12 cellular contexts compared by ENCODE assay signal in genomic region chrX:69137911-69138310, GRCh38. TPM values are rescaled to one million over a fixed set of nuclear protein-coding genes. Genes with fewer than 3 reads are reported as not detected.
DNase-seq lines count a peak whose midpoint lies in the region; ATAC-seq and TF ChIP-seq lines count a peak whose summit lies in the region.
"Had no signal": no experiment of that assay in that cellular context is flagged by ENCODE, and none has a peak within 500 bp of the region (broad histone marks: within the 10 kb centered on the region; RNA-seq: fewer than 3 reads in every experiment).

No MANE protein-coding gene starts in this region.

- H3K27me3 ChIP-seq in neuron (ENCODE audit: insufficient read depth, low read length) (no peaks in the 10 kb centered on the region), tibial nerve (peaks cover 0 to 32% of the 10 kb centered on the region in 2 donors)

- peak; percentile 14 for DNase-seq in RPMI7951 (ENCODE audit: low read depth)
- peak; percentile 26 for DNase-seq in fibroblast of mammary gland (ENCODE audit: low read depth)
- DNase-seq in tibial nerve (ENCODE audit: low spot score in 2 of 2) = no peak
- DNase-seq in HUDEP-2 (lab: John Stamatoyannopoulos, UW; ENCODE audit: unreplicated experiment in 76 of 76) = no peak
- DNase-seq in NCI-H82 (lab: John Stamatoyannopoulos, UW) = no peak
- DNase-seq: activated CD4-positive, alpha-beta T cell treated with anti-CD3 and anti-CD28 coated beads, Interleukin-2, amount 50 U/mL, for 1 hour; NCI-H1694; stimulated activated CD4-positive, alpha-beta T cell treated with anti-CD3 and anti-CD28 coated beads, Interleukin-2, amount 100 ng/mL, for 24 hours had no signal

- ATAC-seq in GM18517 (IDR thresholded peaks at IDR 0.05; ENCODE audit: unreplicated experiment) = no peak
- ATAC-seq in GM18511 (IDR thresholded peaks at IDR 0.05; ENCODE audit: unreplicated experiment) = no peak
- ATAC-seq: SK-N-SH treated with all-trans-retinoic acid at 6 μM for 48 hours had no signal

- H2AFZ ChIP-seq in neuron (ENCODE audit: low read depth, low read length) = no peak overlapping the region

- 32 to 51% methylated on average over 3 of the region's 3 CpGs for WGBS in tibial nerve, 2 donors

- H3K4me3 ChIP-seq in fibroblast of mammary gland (ENCODE audit: control insufficient read depth, low read depth, low read length) (no peak overlapping the region), neuron (ENCODE audit: low read length) (peak overlapping the region; percentile 39), tibial nerve (no peak overlapping the region)

- H3K27ac ChIP-seq in tibial nerve = peak overlapping the region; percentile 50 to 89 (median 78)

- H3K9me3 ChIP-seq in neuron (ENCODE audit: low read length) = no peaks in the 10 kb centered on the region
- H3K9me3 ChIP-seq in tibial nerve = no peaks in the 10 kb centered on the region

- H3K4me1 ChIP-seq in neuron (ENCODE audit: insufficient read depth, low read length) = peaks cover 35% of the 10 kb centered on the region
- H3K4me1 ChIP-seq in tibial nerve = peaks cover 0 to 63% (median 2%) of the 10 kb centered on the region in 4 donors

- TF ChIP-seq POLR2A in tibial nerve (IDR thresholded peaks at IDR 0.05) = no peak

- no peak for TF ChIP-seq CTCF in fibroblast of mammary gland (conservative IDR thresholded peaks at IDR 0.05; ENCODE audit: control insufficient read depth, insufficient read depth, low read depth, low read length)
- no peak for TF ChIP-seq CTCF in tibial nerve (IDR thresholded peaks at IDR 0.05)

- no peaks in the 10 kb centered on the region for H3K36me3 ChIP-seq in neuron (ENCODE audit: insufficient read depth, low read length)
- H3K36me3 ChIP-seq in tibial nerve = no peaks in the 10 kb centered on the region

- no peak for TF ChIP-seq EP300 in tibial nerve (IDR thresholded peaks at IDR 0.05)

RNA-seq across cellular contexts. Expression of gene PJA1, which starts 27.3 kb away (rescaled TPM):
- total RNA-seq in RPMI7951 (2014; rRNA removed; shearing (Covaris generic)) = 42.5 and 49.2 TPM in 2 replicates
- 10 to 100 TPM; 22.8 to 45.0 (median 32.7) TPM for total RNA-seq in tibial nerve

Comparison
In these comparisons a context has a peak if more than half of its experiments do, and no peak if none do; other contexts are left out.
1. DNase-seq: peak in RPMI7951 (single experiment) and fibroblast of mammary gland (single experiment); none in tibial nerve (0 of 2), HUDEP-2 (0 of 76) and NCI-H82 (single experiment).